In genomic region chr7:55965805-55966421, GRCh38 we compare ENCODE assay signal across 9 cellular contexts. TPM values are rescaled to one million over a fixed set of nuclear protein-coding genes. Genes with fewer than 3 reads are reported as not detected.
DNase-seq lines count a peak whose midpoint lies in the region; ATAC-seq and TF ChIP-seq lines count a peak whose summit lies in the region.
"Had no signal": no experiment of that assay in that cellular context is flagged by ENCODE, and none has a peak within 500 bp of the region (broad histone marks: within the 10 kb centered on the region; RNA-seq: fewer than 3 reads in every experiment).

No MANE protein-coding gene starts in this region.

- POLR2A ChIA-PET in activated CD8-positive, alpha-beta T cell treated with anti-CD3 and anti-CD28 coated beads, Interleukin-2, amount 10 ng/mL, durations not matched to agents 7 days and 5 days (lab: Charles Lee) = no interaction called here

- H3K4me1 Mint-ChIP-seq in activated CD8-positive, alpha-beta T cell treated with anti-CD3 and anti-CD28 coated beads, Interleukin-2, amount 10 ng/mL, durations not matched to agents 7 days and 5 days (ENCODE audit: low read depth) = peaks cover 25% of the 10 kb centered on the region
- peaks cover 44% of the 10 kb centered on the region for H3K4me1 Mint-ChIP-seq in stimulated activated effector memory CD8-positive, alpha-beta T cell treated with anti-CD3 and anti-CD28 coated beads, Interleukin-12 subunit alpha, Interleukin-12 subunit beta, amount 100 ng/mL, for 72 hours

- WGBS in heart right ventricle, 2 donors = 52 to 67% methylated on average over 13 of the region's 13 CpGs

- CTCF ChIA-PET in activated CD8-positive, alpha-beta T cell treated with anti-CD3 and anti-CD28 coated beads, Interleukin-2, amount 10 ng/mL, durations not matched to agents 7 days and 5 days (lab: Charles Lee) = interaction anchor here (1.0 to 1.5 kb wide), 4 partner anchors 23 to 324 kb away, joined by 3 read pairs; partner anchors contain the start of gene PSPH

- H3K4me3 ChIP-seq in heart right ventricle = peak overlapping the region in 9 of 10 donors; percentile 38 to 80 (median 62)

- peaks cover 0 to 35% (median 0%) of the 10 kb centered on the region in 9 donors for H3K36me3 ChIP-seq in heart right ventricle

- no peak overlapping the region for H3K27ac Mint-ChIP-seq in activated CD8-positive, alpha-beta T cell treated with anti-CD3 and anti-CD28 coated beads, Interleukin-2, amount 10 ng/mL, durations not matched to agents 7 days and 5 days
- peak overlapping the region; percentile 86 for H3K27ac Mint-ChIP-seq in stimulated activated effector memory CD8-positive, alpha-beta T cell treated with anti-CD3 and anti-CD28 coated beads, Interleukin-12 subunit alpha, Interleukin-12 subunit beta, amount 100 ng/mL, for 72 hours

- ATAC-seq in activated CD8-positive, alpha-beta T cell treated with anti-CD3 and anti-CD28 coated beads, Interleukin-2, amount 10 ng/mL, durations not matched to agents 7 days and 5 days = no peak
- peak in 7 of 8 donors; percentile 37 to 72 (median 59) for ATAC-seq in heart right ventricle
- ATAC-seq in stimulated activated effector memory CD8-positive, alpha-beta T cell treated with anti-CD3 and anti-CD28 coated beads, Interleukin-12 subunit alpha, Interleukin-12 subunit beta, amount 100 ng/mL, for 72 hours = no peak

- H3K27me3 ChIP-seq in heart right ventricle = no peaks in the 10 kb centered on the region

- intact Hi-C loops in heart right ventricle (cut with DNase I) = loop anchor here in 3 of 10 donors (5.0 to 10.0 kb wide), 4 partner anchors 81 to 601 kb away; partner anchors contain the start of genes LANCL2 (in 1 of the 3), SUMF2 (in 1 of the 3) and ZNF713 (in 1 of the 3)

- DNase-seq in DMS53 (lab: John Stamatoyannopoulos, UW) (peak; percentile 13), DMS53 treated with DMSO at 0.1 percent for 48 hours (lab: John Stamatoyannopoulos, UW; ENCODE audit: unreplicated experiment) (no peak), heart right ventricle (peak; percentile 27 to 63), NCI-H524 treated with DMSO at 0.1 percent for 48 hours (lab: John Stamatoyannopoulos, UW) (no peak), NCI-H2227 (lab: John Stamatoyannopoulos, UW; ENCODE audit: unreplicated experiment) (no peak)
- DNase-seq in activated CD8-positive, alpha-beta T cell treated with anti-CD3 and anti-CD28 coated beads, Interleukin-2, amount 10 ng/mL, durations not matched to agents 7 days and 5 days = no peak
- no peak for DNase-seq in stimulated activated effector memory CD8-positive, alpha-beta T cell treated with anti-CD3 and anti-CD28 coated beads, Interleukin-12 subunit alpha, Interleukin-12 subunit beta, amount 100 ng/mL, for 72 hours (ENCODE audit: low spot score in 2 of 2)
- DNase-seq in stimulated activated CD4-positive, alpha-beta T cell treated with anti-CD3 and anti-CD28 coated beads, Interleukin-4, amount 100 ng/mL, for 4 hours = no peak

- no peaks in the 10 kb centered on the region for H3K9me3 Mint-ChIP-seq in activated CD8-positive, alpha-beta T cell treated with anti-CD3 and anti-CD28 coated beads, Interleukin-2, amount 10 ng/mL, durations not matched to agents 7 days and 5 days (ENCODE audit: insufficient read depth)
- H3K9me3 Mint-ChIP-seq in stimulated activated effector memory CD8-positive, alpha-beta T cell treated with anti-CD3 and anti-CD28 coated beads, Interleukin-12 subunit alpha, Interleukin-12 subunit beta, amount 100 ng/mL, for 72 hours = no peaks in the 10 kb centered on the region

- H3K4me3 Mint-ChIP-seq in activated CD8-positive, alpha-beta T cell treated with anti-CD3 and anti-CD28 coated beads, Interleukin-2, amount 10 ng/mL, durations not matched to agents 7 days and 5 days = peak overlapping the region; percentile 36
- peak overlapping the region; percentile 73 for H3K4me3 Mint-ChIP-seq in stimulated activated effector memory CD8-positive, alpha-beta T cell treated with anti-CD3 and anti-CD28 coated beads, Interleukin-12 subunit alpha, Interleukin-12 subunit beta, amount 100 ng/mL, for 72 hours

- peaks cover 16% of the 10 kb centered on the region for H3K36me3 Mint-ChIP-seq in activated CD8-positive, alpha-beta T cell treated with anti-CD3 and anti-CD28 coated beads, Interleukin-2, amount 10 ng/mL, durations not matched to agents 7 days and 5 days (ENCODE audit: low read depth)
- peaks cover 25% of the 10 kb centered on the region for H3K36me3 Mint-ChIP-seq in stimulated activated effector memory CD8-positive, alpha-beta T cell treated with anti-CD3 and anti-CD28 coated beads, Interleukin-12 subunit alpha, Interleukin-12 subunit beta, amount 100 ng/mL, for 72 hours

- H3K27me3 Mint-ChIP-seq in activated CD8-positive, alpha-beta T cell treated with anti-CD3 and anti-CD28 coated beads, Interleukin-2, amount 10 ng/mL, durations not matched to agents 7 days and 5 days (ENCODE audit: low read depth) = no peaks in the 10 kb centered on the region

- no peak for TF ChIP-seq CTCF in heart right ventricle (IDR thresholded peaks at IDR 0.05)

- H3K9me3 ChIP-seq in heart right ventricle = no peaks in the 10 kb centered on the region

- H3K27ac ChIP-seq in heart right ventricle = peak overlapping the region; percentile 85 to 99 (median 98)
- H3K27ac ChIP-seq: HL-60 had no signal

- peaks cover 3 to 64% (median 28%) of the 10 kb centered on the region in 9 donors for H3K4me1 ChIP-seq in heart right ventricle

RNA-seq across cellular contexts. Expression of gene NIPSNAP2, which starts 1.5 kb away (rescaled TPM):
- 10 to 100 TPM; 35.0 to 37.2 TPM for total RNA-seq in activated CD8-positive, alpha-beta T cell treated with anti-CD3 and anti-CD28 coated beads, Interleukin-2, amount 10 ng/mL, durations not matched to agents 7 days and 5 days
- total RNA-seq in heart right ventricle = 100 to 1,000 TPM; 221 to 455 (median 348) TPM
- polyA plus RNA-seq in heart right ventricle = 100 to 1,000 TPM in 1 of 2 donors, 10 to 100 TPM in 1; 93.8 to 124 TPM

RNA-seq across cellular contexts. Expression of gene MRPS17, which starts 14.2 kb away (rescaled TPM):
- total RNA-seq in activated CD8-positive, alpha-beta T cell treated with anti-CD3 and anti-CD28 coated beads, Interleukin-2, amount 10 ng/mL, durations not matched to agents 7 days and 5 days = 10 to 100 TPM; 14.0 to 17.4 TPM
- total RNA-seq in heart right ventricle = 10 to 100 TPM; 15.9 to 23.1 (median 17.6) TPM
- 10 to 100 TPM; 15.9 to 23.6 TPM for polyA plus RNA-seq in heart right ventricle

Comparison
In these comparisons a context has a peak if more than half of its experiments do, and no peak if none do; other contexts are left out.
1. DNase-seq: peak in DMS53 (single experiment) and heart right ventricle (2 of 2); none in DMS53 treated with DMSO at 0.1 percent for 48 hours (single experiment), activated CD8-positive, alpha-beta T cell treated with anti-CD3 and anti-CD28 coated beads, Interleukin-2, amount 10 ng/mL, durations not matched to agents 7 days and 5 days (single experiment), stimulated activated effector memory CD8-positive, alpha-beta T cell treated with anti-CD3 and anti-CD28 coated beads, Interleukin-12 subunit alpha, Interleukin-12 subunit beta, amount 100 ng/mL, for 72 hours (0 of 2), stimulated activated CD4-positive, alpha-beta T cell treated with anti-CD3 and anti-CD28 coated beads, Interleukin-4, amount 100 ng/mL, for 4 hours (0 of 2), NCI-H524 treated with DMSO at 0.1 percent for 48 hours (single experiment) and NCI-H2227 (single experiment).
2. ATAC-seq: peak in heart right ventricle (7 of 8); none in activated CD8-positive, alpha-beta T cell treated with anti-CD3 and anti-CD28 coated beads, Interleukin-2, amount 10 ng/mL, durations not matched to agents 7 days and 5 days (single experiment) and stimulated activated effector memory CD8-positive, alpha-beta T cell treated with anti-CD3 and anti-CD28 coated beads, Interleukin-12 subunit alpha, Interleukin-12 subunit beta, amount 100 ng/mL, for 72 hours (single experiment).
3. RNA of gene NIPSNAP2, which starts 1.5 kb away (total RNA-seq): 221 to 455 TPM in heart right ventricle; 35.0 to 37.2 TPM in activated CD8-positive, alpha-beta T cell treated with anti-CD3 and anti-CD28 coated beads, Interleukin-2, amount 10 ng/mL, durations not matched to agents 7 days and 5 days; every median in the first group is over 4 times any median in the second.